ENCODE assay signal across 7 cellular contexts in genomic region chr2:197205590-197206215, GRCh38.
DNase-seq lines count a peak whose midpoint lies in the region; ATAC-seq and TF ChIP-seq lines count a peak whose summit lies in the region.

No MANE protein-coding gene starts in this region.

- H3K4me3 ChIP-seq in Caco-2 (ENCODE audit: low read depth, low read length), result no peak overlapping the region

- peak; percentile 76 to 77 for DNase-seq in activated T-cell treated with anti-CD3 and anti-CD28 coated beads, Interleukin-2, amount 50 U/mL, for 48 hours
- peak; percentile 38 for DNase-seq in stimulated activated CD4-positive, alpha-beta T cell treated with anti-CD3 and anti-CD28 coated beads, Interleukin-12 subunit alpha, Interleukin-12 subunit beta, amount 100 ng/mL, for 4 hours
- DNase-seq in Caco-2, result no peak
- no peak for DNase-seq in NCI-H146 treated with DMSO at 0.1 percent for 48 hours (lab: John Stamatoyannopoulos, UW; ENCODE audit: unreplicated experiment)
- DNase-seq in A172 (ENCODE audit: low spot score), result no peak

- no TSS peak for BruUV-seq in Caco-2 (replicated peaks; lab: Mats Ljungman, UMichigan)

- H3K4me3 Mint-ChIP-seq in Caco-2 (ENCODE audit: unreplicated experiment), result no peak overlapping the region

- intact Hi-C loops in Caco-2 (cut with micrococcal nuclease; ENCODE audit: unreplicated experiment), result no loop called here

- no peaks in the 10 kb centered on the region for H3K4me1 Mint-ChIP-seq in Caco-2 (ENCODE audit: low read depth, unreplicated experiment)

- H3K27ac Mint-ChIP-seq in Caco-2 (ENCODE audit: unreplicated experiment), result no peak overlapping the region

- CTCF ChIA-PET in Caco-2 (lab: Charles Lee), result no interaction called here

- no peaks in the 10 kb centered on the region for H3K4me1 ChIP-seq in Caco-2

- no peaks in the 10 kb centered on the region for H3K9me3 ChIP-seq in Caco-2

- POLR2A ChIA-PET in Caco-2 (lab: Charles Lee), result no interaction called here

- TF ChIP-seq CTCF in Caco-2 (IDR thresholded peaks at IDR 0.05; ENCODE audit: insufficient read depth in 1 of 2, low read depth in 1 of 2, low read length in 1 of 2, severe bottlenecking in 1 of 2, unreplicated experiment in 1 of 2), result no peak

- peaks cover 8% of the 10 kb centered on the region for H3K27me3 Mint-ChIP-seq in Caco-2 (ENCODE audit: insufficient read depth, unreplicated experiment)

- peak; percentile 59 for ATAC-seq in GM21360 (IDR thresholded peaks at IDR 0.05; ENCODE audit: unreplicated experiment)
- ATAC-seq in HG03520 (IDR thresholded peaks at IDR 0.05; ENCODE audit: unreplicated experiment), result peak; percentile 71

- no peaks in the 10 kb centered on the region for H3K36me3 Mint-ChIP-seq in Caco-2 (ENCODE audit: insufficient read depth, unreplicated experiment)

- no peaks in the 10 kb centered on the region for H3K9me3 Mint-ChIP-seq in Caco-2 (ENCODE audit: unreplicated experiment)

- H3K27me3 ChIP-seq in Caco-2 (replicated peaks; ENCODE audit: control insufficient read depth, insufficient read depth, low read length), result no peaks in the 10 kb centered on the region

- H3K36me3 ChIP-seq in Caco-2 (ENCODE audit: control insufficient read depth, insufficient read depth, low read length), result no peaks in the 10 kb centered on the region

Comparison
In these comparisons a context has a peak if more than half of its experiments do, and no peak if none do; other contexts are left out.
1. DNase-seq: peak in activated T-cell treated with anti-CD3 and anti-CD28 coated beads, Interleukin-2, amount 50 U/mL, for 48 hours (2 of 2) and stimulated activated CD4-positive, alpha-beta T cell treated with anti-CD3 and anti-CD28 coated beads, Interleukin-12 subunit alpha, Interleukin-12 subunit beta, amount 100 ng/mL, for 4 hours (single experiment); none in Caco-2 (0 of 2), NCI-H146 treated with DMSO at 0.1 percent for 48 hours (single experiment) and A172 (single experiment).